ENCODE assay signal across 17 cellular contexts in genomic region chrX:113644426-113644825, GRCh38.
DNase-seq lines count a peak whose midpoint lies in the region; ATAC-seq and TF ChIP-seq lines count a peak whose summit lies in the region.
"Had no signal": no experiment of that assay in that cellular context is flagged by ENCODE, and none has a peak within 500 bp of the region (broad histone marks: within the 10 kb centered on the region; RNA-seq: fewer than 3 reads in every experiment).

No MANE protein-coding gene starts in this region.

- H3F3A ChIP-seq in PC-9 (ENCODE audit: insufficient read depth, low read depth) = no peaks in the 10 kb centered on the region

- POLR2A ChIA-PET in AG04449 (lab: Yijun Ruan, JAX) (no interaction called here), PC-9 (lab: Charles Lee; ENCODE audit: unreplicated experiment) (no interaction called here)

- no peak overlapping the region for H3K4me2 ChIP-seq in PC-9

- no peak overlapping the region for H2AFZ ChIP-seq in PC-9

- intact Hi-C loops in right cardiac atrium (cut with DNase I) (no loop called here), PC-9 (cut with micrococcal nuclease; ENCODE audit: unreplicated experiment) (no loop called here), lower lobe of right lung (cut with DNase I) (no loop called here)

- H3K4me3 ChIP-seq in AG04449 (ENCODE audit: low read depth, low read length) = no peak overlapping the region
- H3K4me3 ChIP-seq in HFF-Myc (replicated peaks; ENCODE audit: low read depth, low read length) = no peak overlapping the region
- H3K4me3 ChIP-seq in adipocyte (ENCODE audit: low read length) = no peak overlapping the region
- H3K4me3 ChIP-seq in foreskin fibroblast (ENCODE audit: low read depth in 1 of 2, low read length in 2 of 2) = no peak overlapping the region
- no peak overlapping the region for H3K4me3 ChIP-seq in right cardiac atrium (ENCODE audit: low read length)
- no peak overlapping the region for H3K4me3 ChIP-seq in PC-9
- no peak overlapping the region for H3K4me3 ChIP-seq in lower lobe of right lung
- H3K4me3 ChIP-seq: ascending aorta, prostate gland, upper lobe of right lung had no signal

- H3K4me1 ChIP-seq in adipocyte (ENCODE audit: control insufficient read depth, insufficient read depth, low read length) (no peaks in the 10 kb centered on the region), right cardiac atrium (ENCODE audit: control insufficient read depth, insufficient read depth, low read length) (no peaks in the 10 kb centered on the region), PC-9 (replicated peaks; ENCODE audit: insufficient read depth) (no peaks in the 10 kb centered on the region), lower lobe of right lung (no peaks in the 10 kb centered on the region)
- H3K4me1 ChIP-seq: ascending aorta, prostate gland, upper lobe of right lung had no signal

- no peaks in the 10 kb centered on the region for H3K9me2 ChIP-seq in PC-9 (ENCODE audit: insufficient read depth)

- H3K79me2 ChIP-seq in PC-9 (ENCODE audit: low read depth) = no peaks in the 10 kb centered on the region

- H3K27me3 ChIP-seq in adipocyte (replicated peaks; ENCODE audit: control insufficient read depth, insufficient read depth, low read length) (no peaks in the 10 kb centered on the region), right cardiac atrium (ENCODE audit: control insufficient read depth, insufficient read depth) (no peaks in the 10 kb centered on the region), PC-9 (ENCODE audit: insufficient read depth, low read depth) (no peaks in the 10 kb centered on the region), lower lobe of right lung (ENCODE audit: low read depth) (no peaks in the 10 kb centered on the region)
- H3K27me3 ChIP-seq: ascending aorta, upper lobe of right lung had no signal

- 74% methylated on average over 3 of the region's 3 CpGs for WGBS in right cardiac atrium

- no peak overlapping the region for H3K9ac ChIP-seq in adipocyte (ENCODE audit: low read length)

- H3K27ac ChIP-seq in right cardiac atrium (ENCODE audit: low read length) (no peak overlapping the region), PC-9 (no peak overlapping the region), lower lobe of right lung (no peak overlapping the region)
- H3K27ac ChIP-seq: ascending aorta, prostate gland, upper lobe of right lung had no signal

- no TSS peak for BruUV-seq in PC-9 (replicated peaks; lab: Mats Ljungman, UMichigan)

- DNase-seq in AG04449 (ENCODE audit: low read depth, low spot score) (peak; percentile 21), HFF-Myc (ENCODE audit: extremely low read depth, low read depth) (peak; percentile 1), adipocyte (ENCODE audit: low read depth) (peak; percentile 7), foreskin fibroblast (peak; percentile 2 to 54), right cardiac atrium (no peak), PC-9 (no peak), lower lobe of right lung (no peak)
- no peak for DNase-seq in activated naive CD4-positive, alpha-beta T cell treated with anti-CD3 and anti-CD28 coated beads, Interleukin-2, amount 50 U/mL, for 16 hours
- DNase-seq: activated CD4-positive, alpha-beta T cell treated with anti-CD3 and anti-CD28 coated beads, Interleukin-2, amount 50 U/mL, for 48 hours; activated naive CD4-positive, alpha-beta T cell treated with anti-CD3 and anti-CD28 coated beads for 36 hours; CD4-positive, CD25-positive, alpha-beta regulatory T cell; NCI-H526 treated with DMSO at 0.1 percent for 48 hours; SIG-M5; small intestine; upper lobe of right lung had no signal

- H3K36me3 ChIP-seq in adipocyte (ENCODE audit: control insufficient read depth, insufficient read depth, low read length, severe bottlenecking) (no peaks in the 10 kb centered on the region), PC-9 (ENCODE audit: low read depth) (no peaks in the 10 kb centered on the region), lower lobe of right lung (no peaks in the 10 kb centered on the region)
- H3K36me3 ChIP-seq: ascending aorta, prostate gland, upper lobe of right lung had no signal

- ATAC-seq in right cardiac atrium (no peak), lower lobe of right lung (no peak)
- ATAC-seq: upper lobe of right lung had no signal

- CTCF ChIA-PET in AG04449 (lab: Yijun Ruan, JAX) = interaction anchor here (0.6 kb wide), 1 partner anchor 139 kb away, joined by 3 read pairs; no protein-coding TSS in a partner anchor
- CTCF ChIA-PET in PC-9 (lab: Charles Lee) = no interaction called here

- H3K9me3 ChIP-seq in adipocyte (ENCODE audit: control insufficient read depth, low read length) (peaks cover 15% of the 10 kb centered on the region), right cardiac atrium (ENCODE audit: control insufficient read depth, low read length) (no peaks in the 10 kb centered on the region), PC-9 (ENCODE audit: insufficient read depth, low read depth) (no peaks in the 10 kb centered on the region), lower lobe of right lung (no peaks in the 10 kb centered on the region)
- H3K9me3 ChIP-seq: ascending aorta, prostate gland, upper lobe of right lung had no signal

- H4K20me1 ChIP-seq in PC-9 (ENCODE audit: insufficient read depth) = no peaks in the 10 kb centered on the region

- TF ChIP-seq CTCF in AG04449 (IDR thresholded peaks at IDR 0.05; ENCODE audit: insufficient read depth, low read length, missing control alignments) = no peak
- no peak for TF ChIP-seq CTCF in HFF-Myc (IDR thresholded peaks at IDR 0.05; ENCODE audit: low read depth, low read length, missing control alignments)
- no peak for TF ChIP-seq CTCF in foreskin fibroblast (IDR thresholded peaks at IDR 0.05; ENCODE audit: low read depth, low read length)
- TF ChIP-seq CTCF in PC-9 (conservative IDR thresholded peaks at IDR 0.05) = no peak
- no peak for TF ChIP-seq CTCF in lower lobe of right lung (IDR thresholded peaks at IDR 0.05)

Comparison
In these comparisons a context has a peak if more than half of its experiments do, and no peak if none do; other contexts are left out.
1. DNase-seq: peak in AG04449 (single experiment), HFF-Myc (single experiment), adipocyte (single experiment) and foreskin fibroblast (2 of 2); none in right cardiac atrium (0 of 3), activated naive CD4-positive, alpha-beta T cell treated with anti-CD3 and anti-CD28 coated beads, Interleukin-2, amount 50 U/mL, for 16 hours (single experiment), PC-9 (0 of 2) and lower lobe of right lung (single experiment).